ENCODE assay signal across 1 cellular context in the genomic region with DNA sequence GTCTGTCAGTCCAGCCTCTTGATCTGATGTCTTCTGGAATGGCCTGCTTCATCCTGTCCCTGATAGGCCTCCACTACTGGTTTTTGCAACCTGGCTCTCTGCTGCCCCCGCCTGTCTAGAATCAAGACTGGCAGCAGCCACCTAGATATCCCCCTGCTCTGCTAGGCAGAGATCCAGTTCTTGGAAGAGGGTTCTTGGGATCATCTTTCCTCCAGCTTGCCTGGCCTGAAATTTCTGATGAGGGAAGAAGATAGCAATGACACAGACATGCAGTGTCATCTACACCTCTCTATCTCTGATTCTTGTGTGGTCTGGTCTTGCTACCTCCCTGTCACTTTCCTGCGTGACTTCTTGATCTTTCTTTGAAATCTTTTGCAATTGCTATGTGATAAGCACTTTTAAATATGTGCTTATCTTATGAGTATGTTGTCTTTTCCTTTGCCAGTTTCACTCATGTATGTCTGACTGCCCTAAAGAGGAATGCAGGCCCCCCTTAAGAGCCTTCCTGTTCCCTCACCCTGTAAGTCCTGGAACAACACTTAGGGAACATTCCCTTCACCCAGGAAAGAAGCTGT.
A peak's percentile ranks its signal among the peaks of the same experiment; 100 is the strongest.
TF ChIP-seq lines count a peak whose summit lies in the region.

No MANE protein-coding gene starts in this region.

TF ChIP-seq in HepG2, 621 proteins besides CTCF, POLR2A, EP300 and RAD21 (continues in another document):
- TF ChIP-seq BRCA1 (CRISPR knock-in tag; IDR thresholded peaks at IDR 0.05) = no peak
- TF ChIP-seq TBX2 (CRISPR knock-in tag; IDR thresholded peaks at IDR 0.05; ENCODE audit: borderline replicate concordance) = peak; percentile 39; the same call in 1 of the 2 replicates
- peak; percentile 36; the same call in 1 of the 2 replicates for TF ChIP-seq HOXA3 (CRISPR knock-in tag; IDR thresholded peaks at IDR 0.05)
- no peak for TF ChIP-seq ZNF724P (CRISPR knock-in tag; IDR thresholded peaks at IDR 0.05; ENCODE audit: borderline replicate concordance)
- no peak for TF ChIP-seq ZBTB3 (CRISPR knock-in tag; IDR thresholded peaks at IDR 0.05; ENCODE audit: borderline replicate concordance, low read depth)
- TF ChIP-seq ZFY (CRISPR knock-in tag; IDR thresholded peaks at IDR 0.05) = peak; percentile 65
- TF ChIP-seq GATAD2A (CRISPR knock-in tag; IDR thresholded peaks at IDR 0.05) = peak; percentile 54; the same call in 1 of the 2 replicates
- TF ChIP-seq POLR2AphosphoS2 (IDR thresholded peaks at IDR 0.05; ENCODE audit: low read depth, low read length) = no peak
- no peak for TF ChIP-seq JDP2 (CRISPR knock-in tag; IDR thresholded peaks at IDR 0.05; ENCODE audit: borderline replicate concordance)
- TF ChIP-seq ZNF816 (CRISPR knock-in tag; IDR thresholded peaks at IDR 0.05; ENCODE audit: borderline replicate concordance) = 0 out of 2 replicates have a peak, but pooled peaks have one; percentile 48
- peak; percentile 66; the same call in 1 of the 2 replicates for TF ChIP-seq ERF (CRISPR knock-in tag; IDR thresholded peaks at IDR 0.05)
- TF ChIP-seq MEIS2 (CRISPR knock-in tag; IDR thresholded peaks at IDR 0.05) = no peak; the same call in 1 of the 2 replicates
- TF ChIP-seq SALL1 (CRISPR knock-in tag; IDR thresholded peaks at IDR 0.05) = peak; percentile 70
- TF ChIP-seq ZNF589 (CRISPR knock-in tag; conservative IDR thresholded peaks at IDR 0.05) = no peak
- peak; percentile 23; the same call in 1 of the 2 replicates for TF ChIP-seq ZMYM4 (CRISPR knock-in tag; IDR thresholded peaks at IDR 0.05)
- TF ChIP-seq ZSCAN31 (CRISPR knock-in tag; IDR thresholded peaks at IDR 0.05; ENCODE audit: low read depth) = no peak
- no peak for TF ChIP-seq ZNF30 (CRISPR knock-in tag; IDR thresholded peaks at IDR 0.05)
- no peak for TF ChIP-seq RXRB (CRISPR knock-in tag; IDR thresholded peaks at IDR 0.05; ENCODE audit: borderline replicate concordance)
- TF ChIP-seq ZNF205 (CRISPR knock-in tag; IDR thresholded peaks at IDR 0.05) = no peak
- TF ChIP-seq, protein P1, sequence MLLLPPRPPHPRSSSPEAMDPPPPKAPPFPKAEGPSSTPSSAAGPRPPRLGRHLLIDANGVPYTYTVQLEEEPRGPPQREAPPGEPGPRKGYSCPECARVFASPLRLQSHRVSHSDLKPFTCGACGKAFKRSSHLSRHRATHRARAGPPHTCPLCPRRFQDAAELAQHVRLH (CRISPR knock-in tag; IDR thresholded peaks at IDR 0.05; ENCODE audit: borderline replicate concordance, low read depth) = 0 out of 2 replicates have a peak, but pooled peaks have one; percentile 26
- TF ChIP-seq EZH2 (conservative IDR thresholded peaks at IDR 0.05; ENCODE audit: low read depth, low read length) = no peak
- no peak for TF ChIP-seq ZNF34 (CRISPR knock-in tag; IDR thresholded peaks at IDR 0.05; ENCODE audit: borderline replicate concordance)
- TF ChIP-seq SOX5 (CRISPR knock-in tag; IDR thresholded peaks at IDR 0.05; ENCODE audit: borderline replicate concordance) = 0 out of 2 replicates have a peak, but pooled peaks have one; percentile 32
- TF ChIP-seq KAT8 (CRISPR knock-in tag; IDR thresholded peaks at IDR 0.05) = 0 out of 2 replicates have a peak, but pooled peaks have one; percentile 57
- TF ChIP-seq PRDM4 (CRISPR knock-in tag; IDR thresholded peaks at IDR 0.05; ENCODE audit: borderline replicate concordance) = no peak
- no peak for TF ChIP-seq ZNF333 (CRISPR knock-in tag; IDR thresholded peaks at IDR 0.05; ENCODE audit: borderline replicate concordance)
- TF ChIP-seq ZNF44 (CRISPR knock-in tag; IDR thresholded peaks at IDR 0.05) = no peak
- TF ChIP-seq AKAP8 (CRISPR knock-in tag; IDR thresholded peaks at IDR 0.05) = no peak
- TF ChIP-seq RERE (CRISPR knock-in tag; IDR thresholded peaks at IDR 0.05; ENCODE audit: low read depth) = 0 out of 2 replicates have a peak, but pooled peaks have one; percentile 10
- TF ChIP-seq, protein P2, sequence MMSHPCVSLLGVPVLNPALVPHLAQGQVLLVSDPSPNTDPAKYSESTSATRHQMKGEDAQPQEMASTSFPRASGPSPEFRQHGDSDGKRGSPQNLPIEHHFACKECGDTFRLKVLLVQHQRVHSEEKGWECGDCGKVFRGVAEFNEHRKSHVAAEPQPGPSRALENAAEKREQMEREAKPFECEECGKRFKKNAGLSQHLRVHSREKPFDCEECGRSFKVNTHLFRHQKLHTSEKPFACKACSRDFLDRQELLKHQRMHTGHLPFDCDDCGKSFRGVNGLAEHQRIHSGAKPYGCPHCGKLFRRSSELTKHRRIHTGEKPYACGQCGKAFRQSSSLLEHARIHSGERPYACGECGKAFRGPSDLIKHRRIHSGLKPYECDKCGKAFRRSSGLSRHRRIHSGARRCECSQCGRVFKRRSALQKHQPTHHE (CRISPR knock-in tag; IDR thresholded peaks at IDR 0.05; ENCODE audit: borderline replicate concordance) = no peak
- TF ChIP-seq, protein P3, sequence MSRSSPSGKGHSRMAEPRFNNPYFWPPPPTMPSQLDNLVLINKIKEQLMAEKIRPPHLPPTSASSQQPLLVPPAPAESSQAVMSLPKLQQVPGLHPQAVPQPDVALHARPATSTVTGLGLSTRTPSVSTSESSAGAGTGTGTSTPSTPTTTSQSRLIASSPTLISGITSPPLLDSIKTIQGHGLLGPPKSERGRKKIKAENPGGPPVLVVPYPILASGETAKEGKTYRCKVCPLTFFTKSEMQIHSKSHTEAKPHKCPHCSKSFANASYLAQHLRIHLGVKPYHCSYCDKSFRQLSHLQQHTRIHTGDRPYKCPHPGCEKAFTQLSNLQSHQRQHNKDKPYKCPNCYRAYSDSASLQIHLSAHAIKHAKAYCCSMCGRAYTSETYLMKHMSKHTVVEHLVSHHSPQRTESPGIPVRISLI (CRISPR knock-in tag; IDR thresholded peaks at IDR 0.05; ENCODE audit: borderline replicate concordance) = no peak
- TF ChIP-seq, protein P4, sequence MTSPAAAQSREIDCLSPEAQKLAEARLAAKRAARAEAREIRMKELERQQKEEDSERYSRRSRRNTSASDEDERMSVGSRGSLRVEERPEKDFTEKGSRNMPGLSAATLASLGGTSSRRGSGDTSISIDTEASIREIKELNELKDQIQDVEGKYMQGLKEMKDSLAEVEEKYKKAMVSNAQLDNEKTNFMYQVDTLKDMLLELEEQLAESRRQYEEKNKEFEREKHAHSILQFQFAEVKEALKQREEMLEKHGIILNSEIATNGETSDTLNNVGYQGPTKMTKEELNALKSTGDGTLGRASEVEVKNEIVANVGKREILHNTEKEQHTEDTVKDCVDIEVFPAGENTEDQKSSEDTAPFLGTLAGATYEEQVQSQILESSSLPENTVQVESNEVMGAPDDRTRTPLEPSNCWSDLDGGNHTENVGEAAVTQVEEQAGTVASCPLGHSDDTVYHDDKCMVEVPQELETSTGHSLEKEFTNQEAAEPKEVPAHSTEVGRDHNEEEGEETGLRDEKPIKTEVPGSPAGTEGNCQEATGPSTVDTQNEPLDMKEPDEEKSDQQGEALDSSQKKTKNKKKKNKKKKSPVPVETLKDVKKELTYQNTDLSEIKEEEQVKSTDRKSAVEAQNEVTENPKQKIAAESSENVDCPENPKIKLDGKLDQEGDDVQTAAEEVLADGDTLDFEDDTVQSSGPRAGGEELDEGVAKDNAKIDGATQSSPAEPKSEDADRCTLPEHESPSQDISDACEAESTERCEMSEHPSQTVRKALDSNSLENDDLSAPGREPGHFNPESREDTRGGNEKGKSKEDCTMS (CRISPR knock-in tag; conservative IDR thresholded peaks at IDR 0.05) = no peak
- peak; percentile 53; the same call in 1 of the 2 replicates for TF ChIP-seq THRA (CRISPR knock-in tag; IDR thresholded peaks at IDR 0.05; ENCODE audit: borderline replicate concordance)
- peak; percentile 71; the same call in 1 of the 2 replicates for TF ChIP-seq IRF2 (CRISPR knock-in tag; IDR thresholded peaks at IDR 0.05)
- peak; percentile 29; the same call in 1 of the 2 replicates for TF ChIP-seq REPIN1 (CRISPR knock-in tag; IDR thresholded peaks at IDR 0.05; ENCODE audit: borderline replicate concordance, low read depth)
- 0 out of 2 replicates have a peak, but pooled peaks have one; percentile 21 for TF ChIP-seq ARNTL (CRISPR knock-in tag; IDR thresholded peaks at IDR 0.05)
- TF ChIP-seq SCMH1 (CRISPR knock-in tag; IDR thresholded peaks at IDR 0.05; ENCODE audit: borderline replicate concordance) = no peak
- peak; percentile 58 for TF ChIP-seq TEAD3 (CRISPR knock-in tag; optimal IDR thresholded peaks at IDR 0.05; ENCODE audit: borderline replicate concordance)
- TF ChIP-seq, protein P5, sequence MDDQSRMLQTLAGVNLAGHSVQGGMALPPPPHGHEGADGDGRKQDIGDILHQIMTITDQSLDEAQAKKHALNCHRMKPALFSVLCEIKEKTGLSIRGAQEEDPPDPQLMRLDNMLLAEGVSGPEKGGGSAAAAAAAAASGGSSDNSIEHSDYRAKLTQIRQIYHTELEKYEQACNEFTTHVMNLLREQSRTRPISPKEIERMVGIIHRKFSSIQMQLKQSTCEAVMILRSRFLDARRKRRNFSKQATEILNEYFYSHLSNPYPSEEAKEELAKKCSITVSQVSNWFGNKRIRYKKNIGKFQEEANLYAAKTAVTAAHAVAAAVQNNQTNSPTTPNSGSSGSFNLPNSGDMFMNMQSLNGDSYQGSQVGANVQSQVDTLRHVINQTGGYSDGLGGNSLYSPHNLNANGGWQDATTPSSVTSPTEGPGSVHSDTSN (CRISPR knock-in tag; IDR thresholded peaks at IDR 0.05; ENCODE audit: borderline replicate concordance) = no peak
- TF ChIP-seq, protein P6, sequence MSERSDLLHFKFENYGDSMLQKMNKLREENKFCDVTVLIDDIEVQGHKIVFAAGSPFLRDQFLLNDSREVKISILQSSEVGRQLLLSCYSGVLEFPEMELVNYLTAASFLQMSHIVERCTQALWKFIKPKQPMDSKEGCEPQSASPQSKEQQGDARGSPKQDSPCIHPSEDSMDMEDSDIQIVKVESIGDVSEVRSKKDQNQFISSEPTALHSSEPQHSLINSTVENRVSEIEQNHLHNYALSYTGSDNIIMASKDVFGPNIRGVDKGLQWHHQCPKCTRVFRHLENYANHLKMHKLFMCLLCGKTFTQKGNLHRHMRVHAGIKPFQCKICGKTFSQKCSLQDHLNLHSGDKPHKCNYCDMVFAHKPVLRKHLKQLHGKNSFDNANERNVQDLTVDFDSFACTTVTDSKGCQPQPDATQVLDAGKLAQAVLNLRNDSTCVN (CRISPR knock-in tag; IDR thresholded peaks at IDR 0.05; ENCODE audit: borderline replicate concordance) = peak; percentile 37; the same call in 1 of the 2 replicates
- no peak for TF ChIP-seq ZNF335 (CRISPR knock-in tag; IDR thresholded peaks at IDR 0.05)
- TF ChIP-seq MED1 (CRISPR knock-in tag; IDR thresholded peaks at IDR 0.05) = peak; percentile 54; the same call in 1 of the 2 replicates
- peak; percentile 21; the same call in 1 of the 2 replicates for TF ChIP-seq MYC (CRISPR knock-in tag; IDR thresholded peaks at IDR 0.05; ENCODE audit: borderline replicate concordance)
- no peak for TF ChIP-seq CHCHD3 (CRISPR knock-in tag; IDR thresholded peaks at IDR 0.05)
